ENCODE assay signal across 22 cellular contexts in the genomic region with DNA sequence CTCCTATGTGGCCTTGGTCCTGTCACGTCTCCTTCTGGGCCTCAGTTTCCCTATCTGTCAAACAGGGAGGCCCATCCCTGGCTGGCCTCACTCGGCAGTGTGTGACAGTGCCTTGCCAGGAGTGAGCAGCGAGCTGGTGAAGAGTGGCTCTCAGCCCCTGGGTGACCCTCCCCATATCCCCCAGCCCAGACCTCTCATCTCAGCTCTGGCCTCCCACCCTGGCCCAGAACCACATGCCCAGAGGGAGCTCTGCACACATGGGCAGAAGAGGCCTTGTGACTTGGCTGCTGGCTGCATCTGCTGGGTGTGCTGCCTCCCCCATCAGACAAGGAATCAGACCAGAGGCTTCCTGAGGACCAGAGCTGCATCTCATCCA. TPM values are rescaled to one million over a fixed set of nuclear protein-coding genes. Genes with fewer than 3 reads are reported as not detected.
DNase-seq lines count a peak whose midpoint lies in the region; ATAC-seq and TF ChIP-seq lines count a peak whose summit lies in the region.
"Had no signal": no experiment of that assay in that cellular context is flagged by ENCODE, and none has a peak within 500 bp of the region (broad histone marks: within the 10 kb centered on the region; RNA-seq: fewer than 3 reads in every experiment).

No MANE protein-coding gene starts in this region.

- H3K4me3 ChIP-seq in upper lobe of right lung = no peak overlapping the region
- H3K4me3 ChIP-seq: GM23248 had no signal

- H3K4me3 Mint-ChIP-seq in activated naive CD8-positive, alpha-beta T cell treated with anti-CD3 and anti-CD28 coated beads, Interleukin-2, amount 10 ng/mL, durations not matched to agents 7 days and 5 days = no peak overlapping the region
- no peak overlapping the region for H3K4me3 Mint-ChIP-seq in activated naive CD8-positive, alpha-beta T cell treated with anti-CD3 and anti-CD28 coated beads, Interleukin-2, amount 50 U/mL, for 24 hours

- peaks cover 6% of the 10 kb centered on the region for H3K27me3 ChIP-seq in upper lobe of right lung

- peaks cover 26% of the 10 kb centered on the region for H3K4me1 Mint-ChIP-seq in activated naive CD8-positive, alpha-beta T cell treated with anti-CD3 and anti-CD28 coated beads, Interleukin-2, amount 10 ng/mL, durations not matched to agents 7 days and 5 days
- peaks cover 32% of the 10 kb centered on the region for H3K4me1 Mint-ChIP-seq in activated naive CD8-positive, alpha-beta T cell treated with anti-CD3 and anti-CD28 coated beads, Interleukin-2, amount 50 U/mL, for 24 hours

- H3K4me1 ChIP-seq in upper lobe of right lung = no peaks in the 10 kb centered on the region

- no peaks in the 10 kb centered on the region for H3K9me3 ChIP-seq in upper lobe of right lung

- ATAC-seq in activated naive CD8-positive, alpha-beta T cell treated with anti-CD3 and anti-CD28 coated beads, Interleukin-2, amount 10 ng/mL, durations not matched to agents 7 days and 5 days (ENCODE audit: low read depth) = no peak
- no peak for ATAC-seq in activated naive CD8-positive, alpha-beta T cell treated with anti-CD3 and anti-CD28 coated beads, Interleukin-2, amount 50 U/mL, for 24 hours
- ATAC-seq in upper lobe of right lung (peak; percentile 10), GM21576 (IDR thresholded peaks at IDR 0.05; ENCODE audit: unreplicated experiment) (no peak)
- ATAC-seq: HCT116, HepG2, SK-N-SH treated with all-trans-retinoic acid at 6 μM for 48 hours had no signal

- H3K36me3 ChIP-seq in upper lobe of right lung = no peaks in the 10 kb centered on the region

- DNase-seq in activated naive CD8-positive, alpha-beta T cell treated with anti-CD3 and anti-CD28 coated beads, Interleukin-2, amount 10 ng/mL, durations not matched to agents 7 days and 5 days = no peak
- no peak for DNase-seq in activated naive CD8-positive, alpha-beta T cell treated with anti-CD3 and anti-CD28 coated beads, Interleukin-2, amount 50 U/mL, for 24 hours
- no peak for DNase-seq in RWPE1 (ENCODE audit: low spot score)
- peak; percentile 87 for DNase-seq in mesenteric fat pad (ENCODE audit: low spot score)
- no peak for DNase-seq in upper lobe of right lung
- no peak for DNase-seq in activated CD4-positive, CD25-positive, alpha-beta regulatory T cell treated with anti-CD3 and anti-CD28 coated beads, Interleukin-2, amount 50 U/mL, for 72 hours
- no peak for DNase-seq in iPS-NIHi11 (ENCODE audit: low spot score)
- DNase-seq: C1 segment of cervical spinal cord, DND-41, GM23248, NCI-H1417, NCI-H187, NCI-H2107, NCI-H510A treated with DMSO at 0.1 percent for 48 hours, NCI-H774, OCI-M1, SIG-M5 had no signal

- peak overlapping the region; percentile 56 for H3K27ac Mint-ChIP-seq in activated naive CD8-positive, alpha-beta T cell treated with anti-CD3 and anti-CD28 coated beads, Interleukin-2, amount 10 ng/mL, durations not matched to agents 7 days and 5 days
- H3K27ac Mint-ChIP-seq in activated naive CD8-positive, alpha-beta T cell treated with anti-CD3 and anti-CD28 coated beads, Interleukin-2, amount 50 U/mL, for 24 hours = no peak overlapping the region

- TF ChIP-seq CTCF in RWPE1 (conservative IDR thresholded peaks at IDR 0.05; ENCODE audit: low read depth) (no peak), upper lobe of right lung (IDR thresholded peaks at IDR 0.05) (no peak)

- peaks cover 7% of the 10 kb centered on the region for H3K9me3 Mint-ChIP-seq in activated naive CD8-positive, alpha-beta T cell treated with anti-CD3 and anti-CD28 coated beads, Interleukin-2, amount 10 ng/mL, durations not matched to agents 7 days and 5 days
- peaks cover 20% of the 10 kb centered on the region for H3K9me3 Mint-ChIP-seq in activated naive CD8-positive, alpha-beta T cell treated with anti-CD3 and anti-CD28 coated beads, Interleukin-2, amount 50 U/mL, for 24 hours

- POLR2A ChIA-PET in activated naive CD8-positive, alpha-beta T cell treated with anti-CD3 and anti-CD28 coated beads, Interleukin-2, amount 10 ng/mL, durations not matched to agents 7 days and 5 days (lab: Charles Lee) = interaction anchor here (1.6 kb wide), 1 partner anchor 28 kb away, joined by 5 read pairs; no protein-coding TSS in a partner anchor
- POLR2A ChIA-PET in RWPE1 (lab: Yijun Ruan, JAX; ENCODE audit: low non-redundant PET) = no interaction called here

- intact Hi-C loops in upper lobe of right lung (cut with DNase I) = no loop called here

- H3K27ac ChIP-seq in RWPE1 (peak overlapping the region; percentile 95), upper lobe of right lung (no peak overlapping the region)
- H3K27ac ChIP-seq: GM23248 had no signal

- H3K27me3 Mint-ChIP-seq in activated naive CD8-positive, alpha-beta T cell treated with anti-CD3 and anti-CD28 coated beads, Interleukin-2, amount 10 ng/mL, durations not matched to agents 7 days and 5 days = peaks cover 10% of the 10 kb centered on the region
- no peaks in the 10 kb centered on the region for H3K27me3 Mint-ChIP-seq in activated naive CD8-positive, alpha-beta T cell treated with anti-CD3 and anti-CD28 coated beads, Interleukin-2, amount 50 U/mL, for 24 hours

- peaks cover 5% of the 10 kb centered on the region for H3K36me3 Mint-ChIP-seq in activated naive CD8-positive, alpha-beta T cell treated with anti-CD3 and anti-CD28 coated beads, Interleukin-2, amount 10 ng/mL, durations not matched to agents 7 days and 5 days
- H3K36me3 Mint-ChIP-seq in activated naive CD8-positive, alpha-beta T cell treated with anti-CD3 and anti-CD28 coated beads, Interleukin-2, amount 50 U/mL, for 24 hours (ENCODE audit: low read depth) = peaks cover 3% of the 10 kb centered on the region

- CTCF ChIA-PET in RWPE1 (lab: Yijun Ruan, JAX) = interaction anchor here (0.9 kb wide), 1 partner anchor 52 kb away, joined by 4 read pairs; no protein-coding TSS in a partner anchor

RNA-seq across cellular contexts. Expression of a gene that starts 19.5 kb away (rescaled TPM):
- not detected for total RNA-seq in activated naive CD8-positive, alpha-beta T cell treated with anti-CD3 and anti-CD28 coated beads, Interleukin-2, amount 10 ng/mL, durations not matched to agents 7 days and 5 days
- total RNA-seq in mesenteric fat pad = not detected
- not detected for total RNA-seq in upper lobe of right lung
- total RNA-seq: G401, HepG2 had no signal
